28 cellular contexts compared by ENCODE assay signal in the genomic region with DNA sequence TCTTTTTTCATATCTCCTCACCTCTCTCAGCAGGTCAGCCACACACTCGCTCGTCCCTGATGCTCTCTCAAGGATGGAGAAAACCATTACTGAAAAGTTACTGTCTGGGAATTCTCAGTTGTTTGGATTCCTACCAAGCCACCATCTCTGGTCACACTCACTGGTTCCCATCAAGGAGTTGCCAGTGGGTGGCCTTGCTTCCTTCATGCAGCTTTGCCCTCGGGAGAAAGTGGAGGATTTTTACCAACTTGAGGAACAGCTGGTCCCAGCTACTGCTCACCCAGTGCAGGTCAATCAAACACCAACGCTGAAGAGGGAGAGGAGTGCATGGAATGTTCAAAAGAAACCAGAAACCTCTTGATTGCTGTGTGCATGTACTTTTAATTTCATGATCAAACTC. TPM values are rescaled to one million over a fixed set of nuclear protein-coding genes. Genes with fewer than 3 reads are reported as not detected.
"Had no signal": no experiment of that assay in that cellular context is flagged by ENCODE, and none has a peak within 500 bp of the region (broad histone marks: within the 10 kb centered on the region; RNA-seq: fewer than 3 reads in every experiment).

No MANE protein-coding gene starts in this region.

- H3K27me3 ChIP-seq: cardiac muscle cell had no signal

- H3K9me3 Mint-ChIP-seq: activated CD4-positive, alpha-beta memory T cell treated with anti-CD3 and anti-CD28 coated beads for 36 hours; activated CD4-positive, alpha-beta T cell treated with anti-CD3 and anti-CD28 coated beads, Interleukin-2, amount 10 ng/mL, durations not matched to agents 7 days and 5 days; activated naive CD4-positive, alpha-beta T cell treated with anti-CD3 and anti-CD28 coated beads, Interleukin-2, amount 50 U/mL, for 72 hours; activated T-cell treated with anti-CD3 and anti-CD28 coated beads, Interleukin-2, amount 50 U/mL, for 4 hours; T-cell had no signal

- H3K36me3 Mint-ChIP-seq: activated CD4-positive, alpha-beta memory T cell treated with anti-CD3 and anti-CD28 coated beads for 36 hours; activated naive CD4-positive, alpha-beta T cell treated with anti-CD3 and anti-CD28 coated beads, Interleukin-2, amount 50 U/mL, for 72 hours; T-cell had no signal

- H3K4me3 Mint-ChIP-seq: activated CD4-positive, alpha-beta memory T cell treated with anti-CD3 and anti-CD28 coated beads for 36 hours; activated CD4-positive, alpha-beta T cell treated with anti-CD3 and anti-CD28 coated beads, Interleukin-2, amount 10 ng/mL, durations not matched to agents 7 days and 5 days; activated T-cell treated with anti-CD3 and anti-CD28 coated beads, Interleukin-2, amount 50 U/mL, for 4 hours; T-cell had no signal

- H3K36me3 ChIP-seq: brain microvascular endothelial cell, cardiac muscle cell had no signal

- FAIRE-seq: astrocyte had no signal

- DNase-seq: activated CD4-positive, alpha-beta memory T cell treated with anti-CD3 and anti-CD28 coated beads for 36 hours; activated CD4-positive, alpha-beta T cell treated with anti-CD3 and anti-CD28 coated beads, Interleukin-2, amount 10 ng/mL, durations not matched to agents 7 days and 5 days; activated CD4-positive, CD25-positive, alpha-beta regulatory T cell; activated CD8-positive, alpha-beta memory T cell treated with anti-CD3 and anti-CD28 coated beads for 24 hours; activated effector memory CD4-positive, alpha-beta T cell treated with anti-CD3 and anti-CD28 coated beads, Interleukin-2, amount 50 U/mL, for 16 hours; activated naive CD4-positive, alpha-beta T cell treated with Interleukin-2 at 50 U/mL for 16 hours; activated T-cell treated with anti-CD3 and anti-CD28 coated beads, Interleukin-2, amount 50 U/mL, for 4 hours; amygdala; brain microvascular endothelial cell; Kasumi-1; KBM-7; NCI-H1048; NCI-H1417; NCI-H2029; NCI-H2107; NCI-H2171 treated with DMSO at 0.1 percent for 48 hours; NCI-H345; NCI-H524; PC-3; SIG-M5; T-cell; T-helper 2 cell; T1000 had no signal

- H3K27ac ChIP-seq: brain microvascular endothelial cell, cardiac muscle cell, SK-N-MC had no signal

- H3K4me3 ChIP-seq: cardiac muscle cell, SK-N-MC had no signal

- H3K27me3 Mint-ChIP-seq: activated CD4-positive, alpha-beta memory T cell treated with anti-CD3 and anti-CD28 coated beads for 36 hours had no signal

- H3K27ac Mint-ChIP-seq: activated CD4-positive, alpha-beta memory T cell treated with anti-CD3 and anti-CD28 coated beads for 36 hours; activated CD4-positive, alpha-beta T cell treated with anti-CD3 and anti-CD28 coated beads, Interleukin-2, amount 10 ng/mL, durations not matched to agents 7 days and 5 days; activated naive CD4-positive, alpha-beta T cell treated with anti-CD3 and anti-CD28 coated beads, Interleukin-2, amount 50 U/mL, for 72 hours; T-cell had no signal

RNA-seq across cellular contexts. Expression of a gene that starts 25.3 kb away (rescaled TPM):
- total RNA-seq: astrocyte, M059J had no signal
